In genomic region chr10:79226391-79227245, GRCh38 we compare ENCODE assay signal across 25 cellular contexts.
DNase-seq lines count a peak whose midpoint lies in the region; ATAC-seq, FAIRE-seq and TF ChIP-seq lines count a peak whose summit lies in the region.
"Had no signal": no experiment of that assay in that cellular context is flagged by ENCODE, and none has a peak within 500 bp of the region (broad histone marks: within the 10 kb centered on the region; RNA-seq: fewer than 3 reads in every experiment).

No MANE protein-coding gene starts in this region.

- peaks cover 24% of the 10 kb centered on the region for H3F3A ChIP-seq in neural progenitor cell (ENCODE audit: low read depth)

- H3K27ac Mint-ChIP-seq in neural progenitor cell: no peak overlapping the region
- H3K27ac Mint-ChIP-seq in HFFc6: no peak overlapping the region; the same call in 1 of the 2 replicates
- H3K27ac Mint-ChIP-seq: B cell; CD4-positive, alpha-beta T cell; IgD-negative memory B cell had no signal

- no peak overlapping the region for H3K4me3 ChIP-seq in cardiac muscle cell
- H3K4me3 ChIP-seq in neural progenitor cell: no peak overlapping the region
- H3K4me3 ChIP-seq in small intestine (ENCODE audit: low read depth in 1 of 2, low read length in 2 of 2): no peak overlapping the region

- no peak for DNase-seq in cardiac muscle cell (ENCODE audit: low read depth in 1 of 2, low spot score in 1 of 2)
- DNase-seq in Right ventricle myocardium inferior (ENCODE audit: missing footprints): no peak
- peak; percentile 41 for DNase-seq in neural progenitor cell (ENCODE audit: low spot score)
- no peak for DNase-seq in NCI-H1048 (lab: John Stamatoyannopoulos, UW)
- no peak for DNase-seq in small intestine
- no peak for DNase-seq in HFFc6
- DNase-seq: 8988T; CD4-positive, alpha-beta T cell; DMS53; EL; Kasumi-1; MM.1S; NCI-H1092 treated with DMSO at 0.1 percent for 48 hours; NCI-H2081; NCI-H446 treated with DMSO at 0.1 percent for 48 hours; NCI-H748 treated with DMSO at 0.1 percent for 48 hours; OCI-M1; SHP77 treated with DMSO at 0.1 percent for 48 hours; SK-N-SH had no signal

- H3K27me3 ChIP-seq in cardiac muscle cell (no peaks in the 10 kb centered on the region), neural progenitor cell (no peaks in the 10 kb centered on the region), small intestine (ENCODE audit: control insufficient read depth in 2 of 2, insufficient read depth in 2 of 2, low read length in 2 of 2) (no peaks in the 10 kb centered on the region)

- H3K4me1 Mint-ChIP-seq in neural progenitor cell (peaks cover 71% of the 10 kb centered on the region), HFFc6 (ENCODE audit: low read depth) (peaks cover 17% of the 10 kb centered on the region; the same call in 1 of the 2 replicates)

- intact Hi-C loops in Right ventricle myocardium inferior (cut with DNase I): no loop called here

- 77 to 95% (median 95%) methylated on average over 4 of the region's 4 CpGs for WGBS in small intestine, 3 donors

- peak overlapping the region; percentile 8 for H3K27ac ChIP-seq in cardiac muscle cell
- H3K27ac ChIP-seq in angular gyrus (ENCODE audit: low read depth, low read length): peak overlapping the region; percentile 8
- no peak overlapping the region for H3K27ac ChIP-seq in neural progenitor cell
- H3K27ac ChIP-seq in small intestine (ENCODE audit: low read depth in 1 of 2, low read length in 1 of 2): no peak overlapping the region
- H3K27ac ChIP-seq: HL-60 had no signal

- H3K9me3 Mint-ChIP-seq in neural progenitor cell: no peaks in the 10 kb centered on the region
- no peaks in the 10 kb centered on the region for H3K9me3 Mint-ChIP-seq in HFFc6
- H3K9me3 Mint-ChIP-seq: CD4-positive, alpha-beta T cell; IgD-negative memory B cell had no signal

- peaks cover 7% of the 10 kb centered on the region for H4K20me1 ChIP-seq in neural progenitor cell (ENCODE audit: low read depth)

- no peak overlapping the region for H3K9ac ChIP-seq in neural progenitor cell
- H3K9ac ChIP-seq: SK-N-SH had no signal

- H3K36me3 ChIP-seq in cardiac muscle cell (peaks cover 25% of the 10 kb centered on the region), neural progenitor cell (no peaks in the 10 kb centered on the region), small intestine (ENCODE audit: control insufficient read depth in 2 of 2, insufficient read depth in 2 of 2, low read length in 2 of 2) (peaks cover 0 to 12% of the 10 kb centered on the region in 2 donors)

- no peaks in the 10 kb centered on the region for H3K79me2 ChIP-seq in neural progenitor cell (ENCODE audit: low read depth)

- H3K27me3 Mint-ChIP-seq in neural progenitor cell (ENCODE audit: insufficient read depth, low read depth) (peaks cover 10% of the 10 kb centered on the region), HFFc6 (ENCODE audit: insufficient read depth) (peaks cover 19% of the 10 kb centered on the region)
- H3K27me3 Mint-ChIP-seq: B cell; CD4-positive, alpha-beta T cell had no signal

- FAIRE-seq in small intestine (lab: Jason Lieb, UNC): no peak
- FAIRE-seq: H54 had no signal

- ATAC-seq in Right ventricle myocardium inferior (no peak), GM18870 (IDR thresholded peaks at IDR 0.05; ENCODE audit: unreplicated experiment) (no peak)

- H2AFZ ChIP-seq in neural progenitor cell (replicated peaks): no peak overlapping the region

- no peak overlapping the region for H3K4me2 ChIP-seq in neural progenitor cell
- H3K4me2 ChIP-seq: SK-N-SH had no signal

- no peaks in the 10 kb centered on the region for H3K9me3 ChIP-seq in cardiac muscle cell (ENCODE audit: low read depth)
- H3K9me3 ChIP-seq in neural progenitor cell (ENCODE audit: low read depth): no peaks in the 10 kb centered on the region
- H3K9me3 ChIP-seq in small intestine (ENCODE audit: control insufficient read depth, low read depth): no peaks in the 10 kb centered on the region
- H3K9me3 ChIP-seq: SK-N-SH had no signal

- no peak overlapping the region for H3K4me3 Mint-ChIP-seq in neural progenitor cell
- H3K4me3 Mint-ChIP-seq in HFFc6: no peak overlapping the region; the same call in 1 of the 2 replicates
- H3K4me3 Mint-ChIP-seq: B cell; CD4-positive, alpha-beta T cell; IgD-negative memory B cell had no signal

- H3K36me3 Mint-ChIP-seq in neural progenitor cell (peaks cover 9% of the 10 kb centered on the region), HFFc6 (ENCODE audit: low read depth) (peaks cover 16% of the 10 kb centered on the region; the same call in 1 of the 2 replicates)
- H3K36me3 Mint-ChIP-seq: IgD-negative memory B cell had no signal

- peaks cover 38% of the 10 kb centered on the region for H3K4me1 ChIP-seq in cardiac muscle cell (ENCODE audit: low read depth)
- peaks cover 54% of the 10 kb centered on the region for H3K4me1 ChIP-seq in neural progenitor cell
- no peaks in the 10 kb centered on the region for H3K4me1 ChIP-seq in small intestine (ENCODE audit: control insufficient read depth in 2 of 2, insufficient read depth in 1 of 2, low read depth in 1 of 2, low read length in 1 of 2)

- TF ChIP-seq CTCF in cardiac muscle cell (IDR thresholded peaks at IDR 0.05; ENCODE audit: low read depth, low read length) (no peak), neural progenitor cell (IDR thresholded peaks at IDR 0.05) (no peak), HFFc6 (IDR thresholded peaks at IDR 0.05) (no peak)

Comparison
In these comparisons a context has a peak if more than half of its experiments do, and no peak if none do; other contexts are left out.
1. H3K27ac ChIP-seq: peak in cardiac muscle cell (single experiment) and angular gyrus (single experiment); none in neural progenitor cell (single experiment) and small intestine (0 of 2).